In the genomic region with DNA sequence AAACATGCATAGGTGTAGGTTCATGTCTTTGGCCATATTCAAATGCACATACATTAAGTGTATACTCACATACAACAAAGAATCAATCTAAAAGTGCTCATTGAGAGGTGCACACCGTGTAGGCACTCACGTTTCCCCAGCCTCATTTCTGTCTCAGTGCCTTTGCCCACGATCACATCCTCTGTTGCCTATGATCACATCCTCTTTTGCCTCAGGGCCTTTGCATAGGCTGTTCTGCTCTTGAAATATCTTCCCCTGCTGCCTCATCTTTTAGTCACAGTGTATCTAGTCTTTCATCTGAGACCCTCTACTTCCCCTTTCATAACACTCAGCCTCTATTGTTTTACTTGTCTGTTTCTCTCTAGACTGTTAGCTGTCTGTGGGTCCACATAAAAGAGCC, we compare ENCODE assay signal across 1 cellular context.
TF ChIP-seq lines count a peak whose summit lies in the region.

No MANE protein-coding gene starts in this region.

TF ChIP-seq in HEK293, 187 proteins besides CTCF, POLR2A, EP300 and RAD21 (continued from another document):
- TF ChIP-seq, protein P1, sequence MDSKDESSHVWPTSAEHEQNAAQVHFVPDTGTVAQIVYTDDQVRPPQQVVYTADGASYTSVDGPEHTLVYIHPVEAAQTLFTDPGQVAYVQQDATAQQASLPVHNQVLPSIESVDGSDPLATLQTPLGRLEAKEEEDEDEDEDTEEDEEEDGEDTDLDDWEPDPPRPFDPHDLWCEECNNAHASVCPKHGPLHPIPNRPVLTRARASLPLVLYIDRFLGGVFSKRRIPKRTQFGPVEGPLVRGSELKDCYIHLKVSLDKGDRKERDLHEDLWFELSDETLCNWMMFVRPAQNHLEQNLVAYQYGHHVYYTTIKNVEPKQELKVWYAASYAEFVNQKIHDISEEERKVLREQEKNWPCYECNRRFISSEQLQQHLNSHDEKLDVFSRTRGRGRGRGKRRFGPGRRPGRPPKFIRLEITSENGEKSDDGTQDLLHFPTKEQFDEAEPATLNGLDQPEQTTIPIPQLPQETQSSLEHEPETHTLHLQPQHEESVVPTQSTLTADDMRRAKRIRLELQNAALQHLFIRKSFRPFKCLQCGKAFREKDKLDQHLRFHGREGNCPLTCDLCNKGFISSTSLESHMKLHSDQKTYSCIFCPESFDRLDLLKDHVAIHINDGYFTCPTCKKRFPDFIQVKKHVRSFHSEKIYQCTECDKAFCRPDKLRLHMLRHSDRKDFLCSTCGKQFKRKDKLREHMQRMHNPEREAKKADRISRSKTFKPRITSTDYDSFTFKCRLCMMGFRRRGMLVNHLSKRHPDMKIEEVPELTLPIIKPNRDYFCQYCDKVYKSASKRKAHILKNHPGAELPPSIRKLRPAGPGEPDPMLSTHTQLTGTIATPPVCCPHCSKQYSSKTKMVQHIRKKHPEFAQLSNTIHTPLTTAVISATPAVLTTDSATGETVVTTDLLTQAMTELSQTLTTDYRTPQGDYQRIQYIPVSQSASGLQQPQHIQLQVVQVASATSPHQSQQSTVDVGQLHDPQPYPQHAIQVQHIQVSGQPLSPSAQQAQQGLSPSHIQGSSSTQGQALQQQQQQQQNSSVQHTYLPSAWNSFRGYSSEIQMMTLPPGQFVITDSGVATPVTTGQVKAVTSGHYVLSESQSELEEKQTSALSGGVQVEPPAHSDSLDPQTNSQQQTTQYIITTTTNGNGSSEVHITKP (tag by site-specific recombination; IDR thresholded peaks at IDR 0.05): no peak
- TF ChIP-seq, protein P2, sequence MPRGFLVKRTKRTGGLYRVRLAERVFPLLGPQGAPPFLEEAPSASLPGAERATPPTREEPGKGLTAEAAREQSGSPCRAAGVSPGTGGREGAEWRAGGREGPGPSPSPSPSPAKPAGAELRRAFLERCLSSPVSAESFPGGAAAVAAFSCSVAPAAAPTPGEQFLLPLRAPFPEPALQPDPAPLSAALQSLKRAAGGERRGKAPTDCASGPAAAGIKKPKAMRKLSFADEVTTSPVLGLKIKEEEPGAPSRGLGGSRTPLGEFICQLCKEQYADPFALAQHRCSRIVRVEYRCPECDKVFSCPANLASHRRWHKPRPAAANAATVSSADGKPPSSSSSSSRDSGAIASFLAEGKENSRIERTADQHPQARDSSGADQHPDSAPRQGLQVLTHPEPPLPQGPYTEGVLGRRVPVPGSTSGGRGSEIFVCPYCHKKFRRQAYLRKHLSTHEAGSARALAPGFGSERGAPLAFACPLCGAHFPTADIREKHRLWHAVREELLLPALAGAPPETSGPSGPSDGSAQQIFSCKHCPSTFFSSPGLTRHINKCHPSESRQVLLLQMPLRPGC (tag by site-specific recombination; IDR thresholded peaks at IDR 0.05): no peak
- no peak for TF ChIP-seq ZNF571 (tag by site-specific recombination; IDR thresholded peaks at IDR 0.05)
- TF ChIP-seq GFI1B (tag by site-specific recombination; IDR thresholded peaks at IDR 0.05): no peak
